In genomic region chr6:91715171-91715805, GRCh38 we compare ENCODE assay signal across 8 cellular contexts.
"Had no signal": no experiment of that assay in that cellular context is flagged by ENCODE, and none has a peak within 500 bp of the region (broad histone marks: within the 10 kb centered on the region; RNA-seq: fewer than 3 reads in every experiment).

No MANE protein-coding gene starts in this region.

- H3K4me1 Mint-ChIP-seq: GM23338 had no signal

- ATAC-seq: GM23338, HCT116, K562 had no signal

- H3K4me3 ChIP-seq: GM23338, HAP-1, K562 had no signal

- DNase-seq: H7, HFFc6, IMR-90 had no signal

- H3K9me3 ChIP-seq: HAP-1 had no signal

- H3K27ac Mint-ChIP-seq: GM23338, HFFc6 had no signal

- H3K9me3 Mint-ChIP-seq: GM23338 had no signal

- H3K36me3 ChIP-seq: HAP-1 had no signal

- H2AFZ ChIP-seq: GM23338 had no signal

- FAIRE-seq: HTR-8/SVneo, K562 had no signal

- H3K4me3 Mint-ChIP-seq: GM23338, HFFc6 had no signal

- H3K4me2 ChIP-seq: GM23338 had no signal

- H3K4me1 ChIP-seq: HAP-1 had no signal
